11 cellular contexts compared by ENCODE assay signal in the genomic region with DNA sequence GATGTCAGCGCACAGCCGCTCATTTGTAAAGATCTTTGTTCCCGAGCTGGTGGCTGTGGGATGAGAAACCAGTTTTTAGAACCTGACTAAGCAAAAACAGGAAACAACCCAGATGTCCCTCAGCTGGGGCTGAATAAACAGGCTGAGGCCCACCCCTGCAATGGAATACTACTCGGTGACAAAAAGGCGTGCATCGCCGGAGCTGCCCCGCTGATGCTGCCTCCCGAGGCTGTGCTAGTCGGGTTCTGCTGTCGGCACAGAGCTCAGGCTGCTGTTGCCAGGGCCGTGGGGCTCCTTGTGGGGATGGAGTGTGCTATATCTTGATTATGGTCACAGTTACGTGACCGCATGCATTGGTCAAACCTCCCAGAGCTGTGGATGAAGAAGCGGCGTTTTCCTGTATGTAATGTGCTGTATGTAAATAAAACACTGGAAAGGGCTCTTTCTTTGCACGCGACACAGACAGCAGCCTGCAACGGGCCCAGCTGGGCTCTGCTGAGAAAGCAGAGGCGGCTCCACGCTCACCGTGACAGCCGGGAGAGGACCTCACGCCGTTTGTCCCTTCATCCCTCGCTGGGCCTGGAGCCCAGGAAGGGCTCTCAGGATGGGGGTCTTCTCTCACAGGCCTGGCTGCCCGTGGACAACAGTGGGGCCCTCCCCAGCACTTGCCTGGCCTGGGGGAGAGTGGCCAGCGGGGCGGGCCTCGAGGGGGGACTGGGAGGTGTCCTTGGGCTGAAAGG. TPM values are rescaled to one million over a fixed set of nuclear protein-coding genes. Genes with fewer than 3 reads are reported as not detected.
A peak's percentile ranks its signal among the peaks of the same experiment; 100 is the strongest.
DNase-seq lines count a peak whose midpoint lies in the region; ATAC-seq, FAIRE-seq and TF ChIP-seq lines count a peak whose summit lies in the region.
"Had no signal": no experiment of that assay in that cellular context is flagged by ENCODE, and none has a peak within 500 bp of the region (broad histone marks: within the 10 kb centered on the region; RNA-seq: fewer than 3 reads in every experiment).

No MANE protein-coding gene starts in this region.

- H3K36me3 ChIP-seq in K562 (ENCODE audit: control insufficient read depth, insufficient read depth, low read length) (no peaks in the 10 kb centered on the region), left lung (no peaks in the 10 kb centered on the region), spleen (no peaks in the 10 kb centered on the region)
- H3K36me3 ChIP-seq: neutrophil had no signal

- intact Hi-C loops in K562 (cut with micrococcal nuclease) (no loop called here), left lung (cut with DNase I) (no loop called here), spleen (cut with DNase I; ENCODE audit: low total_unique reads) (no loop called here)

- H3K27me3 ChIP-seq in K562 (ENCODE audit: control insufficient read depth in 2 of 2, insufficient read depth in 2 of 2, low read length in 2 of 2) (peaks cover 14 to 44% of the 10 kb centered on the region in 2 experiments; a peak in 4 of 5 replicates), left lung (no peaks in the 10 kb centered on the region), spleen (replicated peaks in 1 of 7) (no peaks in the 10 kb centered on the region)
- H3K27me3 ChIP-seq: neutrophil, testis had no signal

- TF ChIP-seq EP300 in K562 (IDR thresholded peaks at IDR 0.05; ENCODE audit: low read length): no peak

- peak overlapping the region; percentile 35 for H3K4me2 ChIP-seq in K562 (ENCODE audit: insufficient read depth, low read length)

- no peaks in the 10 kb centered on the region for H4K20me1 ChIP-seq in K562 (replicated peaks; ENCODE audit: control insufficient read depth, insufficient read depth, low read length)

- CTCF ChIA-PET in K562 (lab: Yijun Ruan, JAX; ENCODE audit: low intra/inter-chr PET ratio): interaction anchor here (0.6 to 2.1 kb wide), 2 partner anchors 44 to 1394 kb away, joined by 3 to 13 read pairs; no protein-coding TSS in a partner anchor

- no peaks in the 10 kb centered on the region for H3K79me2 ChIP-seq in K562 (ENCODE audit: control insufficient read depth, insufficient read depth, low read length)

- H3K4me1 ChIP-seq in K562 (replicated peaks in 1 of 2; ENCODE audit: control insufficient read depth in 2 of 2, insufficient read depth in 2 of 2, low read length in 2 of 2): peaks cover 10 to 35% of the 10 kb centered on the region in 2 experiments; a peak in 4 of 5 replicates
- peaks cover 0 to 13% of the 10 kb centered on the region in 2 donors for H3K4me1 ChIP-seq in left lung
- H3K4me1 ChIP-seq in spleen: peaks cover 0 to 25% (median 7%) of the 10 kb centered on the region in 6 donors

- BruUV-seq in K562 (replicated peaks; lab: Mats Ljungman, UMichigan): no TSS peak

- in situ Hi-C loops in K562 (cut with MboI): no loop called here

- WGBS in K562 (ENCODE audit: insufficient coverage, low coverage, missing lambda C conversion rate): 24% methylated on average over 25 of the region's 30 CpGs
- 65 to 78% (median 71%) methylated on average over 17 to 30 of the region's 30 CpGs for WGBS in spleen, 5 donors

- ATAC-seq in K562: peak; percentile 56
- ATAC-seq in left lung: peak; percentile 16
- no peak for ATAC-seq in GM19324 (IDR thresholded peaks at IDR 0.05; ENCODE audit: low FRiP score, unreplicated experiment)

- no peaks in the 10 kb centered on the region for H3K9me1 ChIP-seq in K562 (ENCODE audit: control insufficient read depth, insufficient read depth, low read length)

- H3K4me3 ChIP-seq in K562 (no peak overlapping the region), left lung (no peak overlapping the region), spleen (no peak overlapping the region)
- H3K4me3 ChIP-seq: testis had no signal

- no peak for TF ChIP-seq CTCF in K562 (IDR thresholded peaks at IDR 0.05 in 2 of 3, conservative IDR thresholded peaks at IDR 0.05 in 1 of 3; ENCODE audit: insufficient read depth in 2 of 3, low read depth in 1 of 3, low read length in 3 of 3)
- TF ChIP-seq CTCF in left lung (IDR thresholded peaks at IDR 0.05): no peak
- TF ChIP-seq CTCF in spleen (IDR thresholded peaks at IDR 0.05 in 8 of 11, conservative IDR thresholded peaks at IDR 0.05 in 3 of 11): no peak

- H3K27ac ChIP-seq in K562 (ENCODE audit: extremely low read depth, low read depth, low read length) (no peak overlapping the region), left lung (peak overlapping the region in 1 of 2 donors; percentile 30), spleen (peak overlapping the region in 7 of 8 donors; percentile 47 to 79 (median 65))
- H3K27ac ChIP-seq: neutrophil had no signal

- TF ChIP-seq POLR2A in K562 (conservative IDR thresholded peaks at IDR 0.05) (no peak), spleen (IDR thresholded peaks at IDR 0.05) (no peak)

- POLR2A ChIA-PET in K562 (lab: Yijun Ruan, JAX): interaction anchor here (0.8 to 1.5 kb wide), 4 partner anchors 10 to 381 kb away, joined by 3 to 6 read pairs (median 3); no protein-coding TSS in a partner anchor

- peak; percentile 64 for DNase-seq in NAMALWA (ENCODE audit: low spot score)
- peak in 1 of 4 experiments; percentile 15 for DNase-seq in K562 (ENCODE audit: extremely low read depth in 1 of 4, low spot score in 3 of 4)
- peak in 1 of 2 donors; percentile 65 for DNase-seq in left lung
- peak; percentile 56 for DNase-seq in spleen
- DNase-seq in NCI-H1048 (lab: John Stamatoyannopoulos, UW): no peak
- DNase-seq in activated CD8-positive, alpha-beta memory T cell treated with anti-CD3 and anti-CD28 coated beads, Interleukin-2, amount 50 U/mL, for 48 hours: no peak
- no peak for DNase-seq in NCI-H2227 treated with DMSO at 0.1 percent for 48 hours (lab: John Stamatoyannopoulos, UW)
- DNase-seq: activated naive CD8-positive, alpha-beta T cell treated with anti-CD3 and anti-CD28 coated beads, Interleukin-2, amount 10 ng/mL, durations not matched to agents 7 days and 5 days; testis had no signal

- peak overlapping the region; percentile 44; the same call in 1 of the 2 replicates for H2AFZ ChIP-seq in K562 (ENCODE audit: low read depth, low read length)

- FAIRE-seq in K562 (lab: Jason Lieb, UNC): peak; percentile 71

- no peak for TF ChIP-seq RAD21 in K562 (CRISPR knock-in tag; conservative IDR thresholded peaks at IDR 0.05 in 1 of 2, IDR thresholded peaks at IDR 0.05 in 1 of 2)

- no peaks in the 10 kb centered on the region for H3K9me3 ChIP-seq in K562 (replicated peaks; ENCODE audit: control insufficient read depth, insufficient read depth, low read depth, low read length)
- H3K9me3 ChIP-seq in left lung: peaks cover 0 to 3% of the 10 kb centered on the region in 2 donors
- peaks cover 0 to 11% (median 7%) of the 10 kb centered on the region in 8 donors for H3K9me3 ChIP-seq in spleen
- H3K9me3 ChIP-seq: neutrophil, testis had no signal

- peak overlapping the region in 1 of 2 experiments; percentile 64; a peak in 3 of 4 replicates for H3K9ac ChIP-seq in K562 (ENCODE audit: insufficient read depth in 1 of 2, low read depth in 2 of 2, low read length in 2 of 2)

TF ChIP-seq in K562, 482 proteins besides CTCF, POLR2A, EP300 and RAD21 (continues in another document):
- TF ChIP-seq CEBPB (tag; IDR thresholded peaks at IDR 0.05): no peak
- no peak for TF ChIP-seq TCF3 (CRISPR knock-in tag; IDR thresholded peaks at IDR 0.05)
- TF ChIP-seq, protein P1, sequence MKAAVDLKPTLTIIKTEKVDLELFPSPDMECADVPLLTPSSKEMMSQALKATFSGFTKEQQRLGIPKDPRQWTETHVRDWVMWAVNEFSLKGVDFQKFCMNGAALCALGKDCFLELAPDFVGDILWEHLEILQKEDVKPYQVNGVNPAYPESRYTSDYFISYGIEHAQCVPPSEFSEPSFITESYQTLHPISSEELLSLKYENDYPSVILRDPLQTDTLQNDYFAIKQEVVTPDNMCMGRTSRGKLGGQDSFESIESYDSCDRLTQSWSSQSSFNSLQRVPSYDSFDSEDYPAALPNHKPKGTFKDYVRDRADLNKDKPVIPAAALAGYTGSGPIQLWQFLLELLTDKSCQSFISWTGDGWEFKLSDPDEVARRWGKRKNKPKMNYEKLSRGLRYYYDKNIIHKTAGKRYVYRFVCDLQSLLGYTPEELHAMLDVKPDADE (conservative IDR thresholded peaks at IDR 0.05; ENCODE audit: control insufficient read depth, low read depth, low read length): no peak
- no peak for TF ChIP-seq ZNF586 (CRISPR knock-in tag; conservative IDR thresholded peaks at IDR 0.05)
- TF ChIP-seq C11orf30 (IDR thresholded peaks at IDR 0.05; ENCODE audit: low read depth): peak; percentile 93
- no peak for TF ChIP-seq CREM (IDR thresholded peaks at IDR 0.05; ENCODE audit: low read depth)

RNA-seq across cellular contexts. Expression of gene RNU6ATAC, which starts 51.5 kb away (rescaled TPM):
- not detected in 2 replicates for total RNA-seq in K562 (2011; cell fraction: chromatin; rRNA removed; ENCODE audit: low replicate concordance)
- under 0.01 TPM in 2 replicates for total RNA-seq in K562 (2011; cell fraction: nucleolus; rRNA removed)
- under 0.01 TPM in 1 of 2 replicates, not detected in the other for total RNA-seq in K562 (2011; cell fraction: nucleoplasm; rRNA removed)
- not detected in 2 replicates for total RNA-seq in K562 (2014; rRNA removed)
- total RNA-seq in K562 (2014; rRNA removed; fragmentation: Illumina TruSeq; extraction: Trizol): 3,061 and 4,723 TPM in 2 replicates
- 352 and 491 TPM in 2 replicates for total RNA-seq in K562 (2015; rRNA removed; fragmentation: Illumina TruSeq; extraction: Trizol)
- total RNA-seq in K562 (2021): 143 and 200 TPM in 2 replicates
- polyA plus RNA-seq in K562 (2011; rRNA removed): not detected in 2 replicates
- not detected in 2 replicates for polyA plus RNA-seq in K562 (2011; cell fraction: cytosol; rRNA removed)
- polyA plus RNA-seq in K562 (2011; cell fraction: nucleus; rRNA removed): not detected in 2 replicates
- not detected in 2 replicates for polyA plus RNA-seq in K562 (2012)
- polyA plus RNA-seq in K562 (2014; fragmentation: Illumina TruSeq; extraction: Trizol): not detected in 2 replicates
- not detected for polyA plus RNA-seq in K562 (2014; fragmentation: Nextera tagmentation; extraction: Ambion mirVana)
- not detected in 2 replicates for polyA plus RNA-seq in K562 (2014; rRNA removed)
- polyA minus RNA-seq in K562 (2011; rRNA and poly(A)+ RNA removed): 1,988 and 3,166 TPM in 2 replicates
- 917 and 3,812 TPM in 2 replicates for polyA minus RNA-seq in K562 (2011; cell fraction: cytosol; rRNA and poly(A)+ RNA removed)
- polyA minus RNA-seq in K562 (2011; cell fraction: nucleus; rRNA and poly(A)+ RNA removed): under 0.01 TPM in 2 replicates
- total RNA-seq in left lung: 100 to 1,000 TPM; 105 to 106 TPM
- 100 to 1,000 TPM in 4 of 7 donors, not detected in 3; 223 to 404 (median 271) TPM for total RNA-seq in spleen
- polyA plus RNA-seq in spleen: not detected
- total RNA-seq: testis had no signal

Comparison
In these comparisons a context has a peak if more than half of its experiments do, and no peak if none do; other contexts are left out.
1. DNase-seq: peak in NAMALWA (single experiment) and spleen (single experiment); none in NCI-H1048 (single experiment), activated CD8-positive, alpha-beta memory T cell treated with anti-CD3 and anti-CD28 coated beads, Interleukin-2, amount 50 U/mL, for 48 hours (single experiment) and NCI-H2227 treated with DMSO at 0.1 percent for 48 hours (single experiment).